ENCODE assay signal across 22 cellular contexts in the genomic region with DNA sequence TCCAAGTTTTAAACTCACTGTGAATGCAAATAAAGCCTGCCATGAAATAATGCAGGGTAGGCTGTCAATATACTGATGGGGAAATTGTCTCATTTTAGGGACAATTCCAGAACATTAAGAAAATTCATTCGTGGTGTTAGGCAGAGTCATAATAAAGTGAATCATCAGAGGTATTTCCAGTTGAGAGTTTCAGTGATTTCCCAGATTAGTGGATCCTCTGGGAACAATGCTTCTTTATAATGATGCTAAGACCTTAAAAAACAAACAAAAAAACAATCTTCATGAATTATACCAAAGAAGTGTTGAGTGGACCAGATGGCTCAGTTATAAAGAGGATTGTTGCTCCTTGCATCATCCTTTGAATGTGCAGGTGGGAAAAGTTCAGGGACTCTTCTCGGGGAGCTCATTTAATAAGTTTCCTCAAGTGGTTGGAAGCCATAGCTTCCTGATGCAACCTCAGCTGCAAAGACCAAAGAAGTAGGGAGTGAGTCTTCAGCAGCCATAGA.
DNase-seq lines count a peak whose midpoint lies in the region; ATAC-seq and TF ChIP-seq lines count a peak whose summit lies in the region.
"Had no signal": no experiment of that assay in that cellular context is flagged by ENCODE, and none has a peak within 500 bp of the region (broad histone marks: within the 10 kb centered on the region; RNA-seq: fewer than 3 reads in every experiment).

No MANE protein-coding gene starts in this region.

- H3K9me3 ChIP-seq in HEK293 (ENCODE audit: control insufficient read depth, insufficient read depth, low read depth, low read length), result no peaks in the 10 kb centered on the region
- H3K9me3 ChIP-seq: SJSA1 had no signal

- no peak overlapping the region for H3K27ac ChIP-seq in HEK293 (ENCODE audit: extremely low read depth, low read depth, low read length)
- H3K27ac ChIP-seq: SJSA1 had no signal

- TF ChIP-seq CTCF in HEK293 (tag by site-specific recombination; IDR thresholded peaks at IDR 0.05), result no peak
- TF ChIP-seq CTCF in kidney epithelial cell (IDR thresholded peaks at IDR 0.05; ENCODE audit: insufficient read depth, low read length, poor library complexity, severe bottlenecking), result no peak

- H3K4me3 ChIP-seq in HEK293 (ENCODE audit: low read depth, low read length), result no peak overlapping the region
- no peak overlapping the region for H3K4me3 ChIP-seq in kidney epithelial cell (ENCODE audit: low read depth, low read length)
- H3K4me3 ChIP-seq: K562, SJSA1 had no signal

- CTCF ChIA-PET in HEK293 (lab: Yijun Ruan, JAX), result no interaction called here

- H3K4me1 ChIP-seq in HEK293 (ENCODE audit: control insufficient read depth, insufficient read depth, low read length), result no peaks in the 10 kb centered on the region
- H3K4me1 ChIP-seq: SJSA1 had no signal

- POLR2A ChIA-PET in HEK293 (lab: Yijun Ruan, JAX), result no interaction called here

- H3K27me3 ChIP-seq in kidney epithelial cell (ENCODE audit: control insufficient read depth, insufficient read depth, low read length), result no peaks in the 10 kb centered on the region
- H3K27me3 ChIP-seq: SJSA1 had no signal

- ATAC-seq in GM18858 (IDR thresholded peaks at IDR 0.05; ENCODE audit: unreplicated experiment) (no peak), HG02870 (IDR thresholded peaks at IDR 0.05; ENCODE audit: unreplicated experiment) (no peak)
- ATAC-seq: K562 had no signal

- no peaks in the 10 kb centered on the region for H3K36me3 ChIP-seq in HEK293 (ENCODE audit: control insufficient read depth in 2 of 2, insufficient read depth in 1 of 2, low read length in 2 of 2)
- H3K36me3 ChIP-seq in kidney epithelial cell (ENCODE audit: control insufficient read depth, insufficient read depth, low read length), result no peaks in the 10 kb centered on the region
- H3K36me3 ChIP-seq: SJSA1 had no signal

- DNase-seq in A172 (ENCODE audit: low spot score) (peak; percentile 61), NCI-H524 (lab: John Stamatoyannopoulos, UW) (peak; percentile 19 to 82), kidney epithelial cell (ENCODE audit: low read depth) (peak; percentile 1), NCI-H2227 treated with DMSO at 0.1 percent for 48 hours (lab: John Stamatoyannopoulos, UW) (no peak)
- DNase-seq: C1 segment of cervical spinal cord; CD4-positive, alpha-beta memory T cell; Kasumi-1; MM.1S; NCI-H1694; NCI-H2029 treated with DMSO at 0.1 percent for 48 hours; NCI-H2171; NCI-H345; NCI-H510A treated with DMSO at 0.1 percent for 48 hours; NCI-H774; Right ventricle myocardium superior; RPMI8226; T-helper 1 cell had no signal

TF ChIP-seq in HEK293, 187 proteins besides CTCF, POLR2A, EP300 and RAD21:
- TF ChIP-seq ZNF174 (tag by site-specific recombination; IDR thresholded peaks at IDR 0.05) (no peak), OSR2 (tag by site-specific recombination; IDR thresholded peaks at IDR 0.05) (peak; percentile 29; the same call in 1 of the 2 replicates), ZNF555 (tag by site-specific recombination; conservative IDR thresholded peaks at IDR 0.05) (no peak)
- TF ChIP-seq, protein P1, sequence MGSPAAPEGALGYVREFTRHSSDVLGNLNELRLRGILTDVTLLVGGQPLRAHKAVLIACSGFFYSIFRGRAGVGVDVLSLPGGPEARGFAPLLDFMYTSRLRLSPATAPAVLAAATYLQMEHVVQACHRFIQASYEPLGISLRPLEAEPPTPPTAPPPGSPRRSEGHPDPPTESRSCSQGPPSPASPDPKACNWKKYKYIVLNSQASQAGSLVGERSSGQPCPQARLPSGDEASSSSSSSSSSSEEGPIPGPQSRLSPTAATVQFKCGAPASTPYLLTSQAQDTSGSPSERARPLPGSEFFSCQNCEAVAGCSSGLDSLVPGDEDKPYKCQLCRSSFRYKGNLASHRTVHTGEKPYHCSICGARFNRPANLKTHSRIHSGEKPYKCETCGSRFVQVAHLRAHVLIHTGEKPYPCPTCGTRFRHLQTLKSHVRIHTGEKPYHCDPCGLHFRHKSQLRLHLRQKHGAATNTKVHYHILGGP (tag by site-specific recombination; IDR thresholded peaks at IDR 0.05), result peak; percentile 31; the same call in 1 of the 2 replicates
TF ChIP-seq in HEK293: peak in this region for 2.
